ENCODE assay signal across 12 cellular contexts in the genomic region with DNA sequence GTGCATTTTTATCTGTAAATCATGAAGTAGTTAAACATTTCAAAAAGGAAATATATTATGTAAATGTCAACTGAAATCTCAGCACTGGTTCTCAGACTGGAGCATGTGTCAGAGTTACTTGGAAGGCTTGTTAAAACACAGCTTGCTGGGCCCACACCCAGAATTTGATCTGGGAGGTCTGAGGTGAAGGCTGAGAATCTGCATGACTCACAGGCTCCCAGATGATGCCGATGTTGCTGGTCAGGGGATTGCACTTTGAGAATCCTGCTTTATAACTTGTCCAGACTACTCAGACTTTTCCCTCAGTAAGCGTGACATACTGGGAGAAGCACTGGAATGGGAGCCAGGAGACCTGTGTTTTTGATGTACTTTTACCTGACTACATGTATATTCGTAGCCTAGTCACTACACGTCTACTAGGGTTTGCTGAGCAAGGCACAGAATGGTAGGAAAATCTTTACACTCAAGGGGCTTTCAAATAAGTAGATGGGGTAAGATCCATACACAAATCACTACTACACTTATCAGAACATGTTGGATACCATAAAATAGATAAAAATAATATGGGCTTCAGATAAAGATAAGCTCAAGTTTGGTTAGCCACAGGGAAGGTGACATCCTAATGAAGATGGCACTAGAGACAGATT.
DNase-seq lines count a peak whose midpoint lies in the region; ATAC-seq and TF ChIP-seq lines count a peak whose summit lies in the region.
"Had no signal": no experiment of that assay in that cellular context is flagged by ENCODE, and none has a peak within 500 bp of the region (broad histone marks: within the 10 kb centered on the region; RNA-seq: fewer than 3 reads in every experiment).

No MANE protein-coding gene starts in this region.

- H3K36me3 Mint-ChIP-seq in immature natural killer cell: peaks cover 4 to 20% (median 7%) of the 10 kb centered on the region in 3 donors

- H3K9me3 Mint-ChIP-seq in immature natural killer cell: no peaks in the 10 kb centered on the region
- H3K9me3 Mint-ChIP-seq: central memory CD8-positive, alpha-beta T cell; stimulated activated memory B cell treated with anti-CD40 and anti-IgM and Interleukin-4, amounts not matched to agents 10 μg/mL and 1 μg/mL and 100 μg/mL, for 72 hours had no signal

- H3K27me3 ChIP-seq in thoracic aorta (replicated peaks; ENCODE audit: insufficient read depth): no peaks in the 10 kb centered on the region
- H3K27me3 ChIP-seq: right lobe of liver had no signal

- no peak overlapping the region for H3K4me3 ChIP-seq in HFF-Myc (replicated peaks; ENCODE audit: low read depth, low read length)
- no peak overlapping the region for H3K4me3 ChIP-seq in thoracic aorta
- H3K4me3 ChIP-seq: right lobe of liver had no signal

- TF ChIP-seq CTCF in HFF-Myc (IDR thresholded peaks at IDR 0.05; ENCODE audit: low read depth, low read length, missing control alignments) (no peak), thoracic aorta (IDR thresholded peaks at IDR 0.05) (no peak)

- DNase-seq in HFF-Myc (ENCODE audit: extremely low read depth, low read depth) (peak; percentile 91), amniotic epithelial cell (ENCODE audit: low read depth) (peak; percentile 97), islet precursor cell (peak; percentile 90), thoracic aorta (ENCODE audit: low spot score) (no peak), immature natural killer cell (no peak)
- DNase-seq: activated CD8-positive, alpha-beta T cell treated with anti-CD3 and anti-CD28 coated beads, Interleukin-2, amount 10 ng/mL, durations not matched to agents 7 days and 5 days; NCI-H1417 treated with DMSO at 0.1 percent for 48 hours; right lobe of liver had no signal

- no peak overlapping the region for H3K27ac Mint-ChIP-seq in immature natural killer cell
- H3K27ac Mint-ChIP-seq: activated CD8-positive, alpha-beta T cell treated with anti-CD3 and anti-CD28 coated beads, Interleukin-2, amount 10 ng/mL, durations not matched to agents 7 days and 5 days; stimulated activated memory B cell treated with anti-CD40 and anti-IgM and Interleukin-4, amounts not matched to agents 10 μg/mL and 1 μg/mL and 100 μg/mL, for 72 hours had no signal

- no peak overlapping the region for H3K4me3 Mint-ChIP-seq in immature natural killer cell
- H3K4me3 Mint-ChIP-seq: activated CD8-positive, alpha-beta T cell treated with anti-CD3 and anti-CD28 coated beads, Interleukin-2, amount 10 ng/mL, durations not matched to agents 7 days and 5 days; central memory CD8-positive, alpha-beta T cell; stimulated activated memory B cell treated with anti-CD40 and anti-IgM and Interleukin-4, amounts not matched to agents 10 μg/mL and 1 μg/mL and 100 μg/mL, for 72 hours had no signal

- ATAC-seq in thoracic aorta (ENCODE audit: insufficient number of reproducible peaks, low FRiP score, low read depth): peak; percentile 87
- no peak for ATAC-seq in HG03520 (IDR thresholded peaks at IDR 0.05; ENCODE audit: unreplicated experiment)
- no peak for ATAC-seq in HG03378 (IDR thresholded peaks at IDR 0.05; ENCODE audit: unreplicated experiment)
- ATAC-seq: activated CD8-positive, alpha-beta T cell treated with anti-CD3 and anti-CD28 coated beads, Interleukin-2, amount 10 ng/mL, durations not matched to agents 7 days and 5 days; stimulated activated memory B cell treated with anti-CD40 and anti-IgM and Interleukin-4, amounts not matched to agents 10 μg/mL and 1 μg/mL and 100 μg/mL, for 72 hours had no signal

- no peak overlapping the region for H3K27ac ChIP-seq in thoracic aorta
- H3K27ac ChIP-seq: right lobe of liver had no signal

- no peaks in the 10 kb centered on the region for H3K36me3 ChIP-seq in thoracic aorta
- H3K36me3 ChIP-seq: right lobe of liver had no signal

- H3K27me3 Mint-ChIP-seq in immature natural killer cell (ENCODE audit: low read depth in 3 of 3): peaks cover 0 to 3% (median 0%) of the 10 kb centered on the region in 3 donors
- H3K27me3 Mint-ChIP-seq: central memory CD8-positive, alpha-beta T cell; stimulated activated memory B cell treated with anti-CD40 and anti-IgM and Interleukin-4, amounts not matched to agents 10 μg/mL and 1 μg/mL and 100 μg/mL, for 72 hours had no signal

- H3K9me3 ChIP-seq in thoracic aorta: no peaks in the 10 kb centered on the region
- H3K9me3 ChIP-seq: right lobe of liver had no signal

- H3K4me1 ChIP-seq in thoracic aorta (ENCODE audit: control insufficient read depth in 1 of 2, low read depth in 2 of 2): no peaks in the 10 kb centered on the region

- no peaks in the 10 kb centered on the region for H3K4me1 Mint-ChIP-seq in immature natural killer cell
- H3K4me1 Mint-ChIP-seq: central memory CD8-positive, alpha-beta T cell; stimulated activated memory B cell treated with anti-CD40 and anti-IgM and Interleukin-4, amounts not matched to agents 10 μg/mL and 1 μg/mL and 100 μg/mL, for 72 hours had no signal

Comparison
In these comparisons a context has a peak if more than half of its experiments do, and no peak if none do; other contexts are left out.
1. DNase-seq: peak in HFF-Myc (single experiment), amniotic epithelial cell (single experiment) and islet precursor cell (single experiment); none in thoracic aorta (single experiment) and immature natural killer cell (0 of 3).